ENCODE assay signal across 19 cellular contexts in genomic region chr1:174131032-174131638, GRCh38.
"Had no signal": no experiment of that assay in that cellular context is flagged by ENCODE, and none has a peak within 500 bp of the region (broad histone marks: within the 10 kb centered on the region; RNA-seq: fewer than 3 reads in every experiment).

No MANE protein-coding gene starts in this region.

- H3K27me3 Mint-ChIP-seq: T-helper 17 cell had no signal

- H3K9me3 ChIP-seq: upper lobe of left lung had no signal

- H3K4me3 ChIP-seq: hepatocyte, lung, suprapubic skin, upper lobe of left lung had no signal

- H3K27me3 ChIP-seq: hepatocyte, suprapubic skin, upper lobe of left lung had no signal

- H3K4me2 ChIP-seq: hepatocyte had no signal

- ATAC-seq: activated CD4-positive, CD25-positive, alpha-beta regulatory T cell treated with anti-CD3 and anti-CD28 coated beads, Interleukin-2, amount 50 U/mL, for 24 hours; activated naive CD4-positive, alpha-beta T cell treated with anti-CD3 and anti-CD28 coated beads, Interleukin-2, amount 50 U/mL, for 72 hours; left colon; natural killer cell; sciatic nerve; stimulated activated naive CD8-positive, alpha-beta T cell treated with anti-CD3 and anti-CD28 coated beads, Interleukin-15, Interleukin-2, amounts not matched to agents 100 U/mL and 50 U/mL, for 24 hours; T-helper 17 cell had no signal

- H3K4me1 Mint-ChIP-seq: immature natural killer cell, natural killer cell, T-helper 17 cell had no signal

- H2AFZ ChIP-seq: hepatocyte had no signal

- H3K79me2 ChIP-seq: hepatocyte had no signal

- H3K4me1 ChIP-seq: suprapubic skin, upper lobe of left lung had no signal

- DNase-seq: activated CD4-positive, alpha-beta T cell treated with anti-CD3 and anti-CD28 coated beads, Interleukin-2, amount 50 U/mL, for 4 hours; activated T-cell treated with anti-CD3 and anti-CD28 coated beads, Interleukin-2, amount 50 U/mL, for 1 hour; amniotic stem cell; cerebellar nuclear complex; erythroblast; immature natural killer cell; left colon; natural killer cell; stimulated activated CD4-positive, alpha-beta T cell treated with anti-CD3 and anti-CD28 coated beads, Interleukin-12 subunit alpha, Interleukin-12 subunit beta, amount 100 ng/mL, for 4 hours; stimulated activated naive CD8-positive, alpha-beta T cell treated with anti-CD3 and anti-CD28 coated beads, Interleukin-15, Interleukin-2, amounts not matched to agents 100 U/mL and 50 U/mL, for 24 hours; T-helper 17 cell had no signal

- H3K9me3 Mint-ChIP-seq: dendritic cell treated with granulocyte-macrophage colony-stimulating factor and Interleukin-4, amounts not matched to agents 40 ng/mL and 50 ng/mL, for 4 days; natural killer cell had no signal

- H3K36me3 ChIP-seq: suprapubic skin, upper lobe of left lung had no signal

- H3K27ac ChIP-seq: hepatocyte, suprapubic skin, upper lobe of left lung had no signal

- H3K4me3 Mint-ChIP-seq: dendritic cell treated with granulocyte-macrophage colony-stimulating factor and Interleukin-4, amounts not matched to agents 40 ng/mL and 50 ng/mL, for 4 days; immature natural killer cell; natural killer cell; T-helper 17 cell had no signal

- H3K27ac Mint-ChIP-seq: dendritic cell treated with granulocyte-macrophage colony-stimulating factor and Interleukin-4, amounts not matched to agents 40 ng/mL and 50 ng/mL, for 4 days; natural killer cell; T-helper 17 cell had no signal
